Comparison of ENCODE assay signal across 29 cellular contexts in the genomic region with DNA sequence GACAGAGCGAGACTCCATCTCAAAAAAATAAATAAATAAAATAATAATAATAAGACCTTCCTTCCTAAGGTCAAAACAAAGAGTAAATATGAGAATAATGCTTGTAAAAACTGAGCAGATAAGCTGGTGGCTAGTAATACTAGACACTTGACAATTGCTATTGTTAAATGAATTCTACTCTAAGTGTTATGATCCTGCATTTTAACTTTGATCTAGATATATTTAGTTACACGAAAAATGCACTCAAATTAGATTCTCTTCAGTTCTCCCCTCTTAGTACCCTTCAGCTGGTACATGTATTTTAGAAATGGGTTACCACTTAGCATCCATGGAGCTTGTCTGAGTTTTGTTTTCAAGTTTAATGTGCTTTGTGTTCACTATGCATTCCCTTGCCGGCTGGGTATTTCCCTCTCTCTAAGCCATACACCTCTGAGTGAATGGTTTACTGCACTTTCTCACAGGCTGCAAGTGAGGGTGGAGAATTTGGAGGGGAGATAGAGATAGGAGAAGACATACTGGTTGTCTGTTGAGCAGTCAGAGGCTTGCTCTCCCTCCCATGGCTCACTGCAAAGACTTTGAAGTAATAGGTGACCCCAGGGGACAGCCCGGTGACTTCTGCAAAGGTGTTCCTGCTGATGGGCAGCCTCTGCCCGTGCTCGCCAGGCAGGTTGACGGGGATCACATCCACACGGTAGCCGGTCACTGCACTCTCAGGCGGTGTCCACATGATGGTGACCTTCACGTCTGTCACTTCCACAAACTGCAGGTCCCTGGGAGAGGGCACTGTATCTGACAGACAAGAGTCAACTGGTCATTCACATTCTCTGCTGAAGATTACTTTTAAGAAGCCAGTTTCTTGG. TPM values are rescaled to one million over a fixed set of nuclear protein-coding genes. Genes with fewer than 3 reads are reported as not detected.
A peak's percentile ranks its signal among the peaks of the same experiment; 100 is the strongest.
DNase-seq lines count a peak whose midpoint lies in the region; ATAC-seq and TF ChIP-seq lines count a peak whose summit lies in the region.
"Had no signal": no experiment of that assay in that cellular context is flagged by ENCODE, and none has a peak within 500 bp of the region (broad histone marks: within the 10 kb centered on the region; RNA-seq: fewer than 3 reads in every experiment).

No MANE protein-coding gene starts in this region.

- no peak for TF ChIP-seq RAD21 in IMR-90 (IDR thresholded peaks at IDR 0.05; ENCODE audit: low read length)

- no peak overlapping the region for H3K4me2 ChIP-seq in IMR-90 (ENCODE audit: low read depth, low read length)
- H3K4me2 ChIP-seq in mesenchymal stem cell (ENCODE audit: low read length, poor library complexity, severe bottlenecking), result no peak overlapping the region
- H3K4me2 ChIP-seq: A549, hepatocyte had no signal

- H3K23ac ChIP-seq in IMR-90 (ENCODE audit: low read depth, low read length) (peak overlapping the region; percentile 0; the same call in 1 of the 2 replicates), mesenchymal stem cell (ENCODE audit: low read length in 2 of 2) (no peak overlapping the region)

- peaks cover 56% of the 10 kb centered on the region for H3K36me3 Mint-ChIP-seq in endothelial cell (ENCODE audit: low read depth, unreplicated experiment)
- H3K36me3 Mint-ChIP-seq: activated naive CD8-positive, alpha-beta T cell treated with anti-CD3 and anti-CD28 coated beads for 36 hours; CD8-positive, alpha-beta T cell; natural killer cell treated with Interleukin-12 subunit alpha and Interleukin-12 subunit beta and Interleukin-15 and Interleukin-18, amount 100 ng/mL, for 72 hours had no signal

- DNase-seq in AG04450 (ENCODE audit: low read depth, low spot score), result no peak
- DNase-seq in IMR-90, result no peak
- no peak for DNase-seq in endothelial cell (ENCODE audit: low spot score)
- no peak for DNase-seq in mesenchymal stem cell
- DNase-seq in activated CD8-positive, alpha-beta memory T cell treated with anti-CD3 and anti-CD28 coated beads for 24 hours, result no peak
- DNase-seq in activated CD8-positive, alpha-beta memory T cell treated with anti-CD3 and anti-CD28 coated beads, Interleukin-2, amount 50 U/mL, for 4 hours, result no peak
- DNase-seq: activated CD4-positive, alpha-beta T cell treated with anti-CD3 and anti-CD28 coated beads for 4 hours; activated gamma-delta T cell; activated naive CD8-positive, alpha-beta T cell treated with anti-CD3 and anti-CD28 coated beads for 36 hours; activated T-cell treated with anti-CD3 and anti-CD28 coated beads, Interleukin-2, amount 50 U/mL, for 24 hours; aorta; BE2C; CD8-positive, alpha-beta T cell; central memory CD4-positive, alpha-beta T cell; esophagus squamous epithelium; NCI-H1092; NCI-H1694; NCI-H510A; occipital lobe; stimulated activated naive CD4-positive, alpha-beta T cell treated with Interleukin-2 at 50 U/mL for 16 hours; T1000 had no signal

- H3K4ac ChIP-seq in IMR-90 (ENCODE audit: low read depth, low read length) (no peak overlapping the region), mesenchymal stem cell (ENCODE audit: low read depth in 1 of 2, low read length in 2 of 2) (no peak overlapping the region)

- WGBS in IMR-90 (ENCODE audit: extremely low coverage in 2 of 2, insufficient read length in 1 of 2), 2 experiments, result 95% methylated on average over 8 of the region's 11 CpGs; no CpG with 5 or more reads in 1 of the 2 experiments
- WGBS in mesenchymal stem cell, result 97% methylated on average over 9 of the region's 11 CpGs

- no peak overlapping the region for H3K9ac ChIP-seq in IMR-90 (ENCODE audit: low read depth, low read length)
- H3K9ac ChIP-seq in mesenchymal stem cell (ENCODE audit: low read length), result peak overlapping the region; percentile 70

- no peak overlapping the region for H2BK20ac ChIP-seq in IMR-90 (ENCODE audit: low read depth, low read length)

- TF ChIP-seq POLR2A in IMR-90 (IDR thresholded peaks at IDR 0.05; ENCODE audit: low read depth, low read length), result no peak

- ATAC-seq in IMR-90 (ENCODE audit: low read depth) (no peak), HG02678 (IDR thresholded peaks at IDR 0.05; ENCODE audit: unreplicated experiment) (no peak), HG02852 (IDR thresholded peaks at IDR 0.05; ENCODE audit: unreplicated experiment) (no peak)
- ATAC-seq: A549; CD8-positive, alpha-beta T cell; natural killer cell treated with Interleukin-12 subunit alpha and Interleukin-12 subunit beta and Interleukin-15 and Interleukin-18, amount 100 ng/mL, for 72 hours had no signal

- no peak overlapping the region for H4K91ac ChIP-seq in IMR-90 (ENCODE audit: insufficient read depth, low read depth, low read length)
- H4K91ac ChIP-seq in mesenchymal stem cell (ENCODE audit: low read length), result no peak overlapping the region

- H2BK120ac ChIP-seq in IMR-90 (ENCODE audit: low read depth, low read length) (no peak overlapping the region), mesenchymal stem cell (ENCODE audit: low read depth, low read length) (no peak overlapping the region)

- TSS peak; percentile 91 for BruUV-seq in IMR-90 (replicated peaks; lab: Mats Ljungman, UMichigan)

- H3K4me3 ChIP-seq in AG04450 (ENCODE audit: low read depth, low read length) (no peak overlapping the region), IMR-90 (ENCODE audit: insufficient read depth, low read depth, low read length) (no peak overlapping the region), mesenchymal stem cell (ENCODE audit: insufficient read depth in 1 of 2, low read depth in 1 of 2, low read length in 2 of 2) (no peak overlapping the region)
- H3K4me3 ChIP-seq: A549, esophagus squamous epithelium, hepatocyte, SJSA1 had no signal

- H3K79me1 ChIP-seq in IMR-90 (ENCODE audit: low read depth in 1 of 2, low read length in 2 of 2), result peaks cover 35 to 62% of the 10 kb centered on the region in 2 experiments
- peaks cover 2% of the 10 kb centered on the region for H3K79me1 ChIP-seq in mesenchymal stem cell (replicated peaks; ENCODE audit: low read length, poor library complexity, severe bottlenecking)

- H3K14ac ChIP-seq in IMR-90 (replicated peaks; ENCODE audit: low read depth, low read length), result no peak overlapping the region; the same call in 1 of the 2 replicates
- peak overlapping the region in 1 of 2 experiments; percentile 82 for H3K14ac ChIP-seq in mesenchymal stem cell (ENCODE audit: low read length in 2 of 2)

- peak overlapping the region; percentile 44 for H3K4me3 Mint-ChIP-seq in endothelial cell (ENCODE audit: unreplicated experiment)
- H3K4me3 Mint-ChIP-seq: activated naive CD8-positive, alpha-beta T cell treated with anti-CD3 and anti-CD28 coated beads for 36 hours; activated T-cell treated with anti-CD3 and anti-CD28 coated beads, Interleukin-2, amount 50 U/mL, for 24 hours; CD8-positive, alpha-beta T cell; dendritic cell treated with granulocyte-macrophage colony-stimulating factor and Interleukin-4, amounts not matched to agents 40 ng/mL and 50 ng/mL, for 4 days; natural killer cell treated with Interleukin-12 subunit alpha and Interleukin-12 subunit beta and Interleukin-15 and Interleukin-18, amount 100 ng/mL, for 72 hours had no signal

- H3K9me1 ChIP-seq in IMR-90 (ENCODE audit: insufficient read depth, low read length), result peaks cover 21% of the 10 kb centered on the region

- no peaks in the 10 kb centered on the region for H3K9me3 Mint-ChIP-seq in endothelial cell (ENCODE audit: unreplicated experiment)
- H3K9me3 Mint-ChIP-seq: CD8-positive, alpha-beta T cell; dendritic cell treated with granulocyte-macrophage colony-stimulating factor and Interleukin-4, amounts not matched to agents 40 ng/mL and 50 ng/mL, for 4 days; natural killer cell treated with Interleukin-12 subunit alpha and Interleukin-12 subunit beta and Interleukin-15 and Interleukin-18, amount 100 ng/mL, for 72 hours had no signal

- POLR2A ChIA-PET in AG04450 (lab: Yijun Ruan, JAX) (no interaction called here), IMR-90 (lab: Charles Lee; ENCODE audit: unreplicated experiment) (no interaction called here)

- no peaks in the 10 kb centered on the region for H3K27me3 Mint-ChIP-seq in endothelial cell (ENCODE audit: unreplicated experiment)

- H3K56ac ChIP-seq in IMR-90 (ENCODE audit: extremely low read depth, insufficient read depth, low read length), result no peak overlapping the region

- H3K9me3 ChIP-seq in AG04450 (ENCODE audit: control insufficient read depth, insufficient read depth, low read length), result no peaks in the 10 kb centered on the region
- H3K9me3 ChIP-seq in IMR-90 (ENCODE audit: control insufficient read depth, insufficient read depth, low read length), result no peaks in the 10 kb centered on the region
- no peaks in the 10 kb centered on the region for H3K9me3 ChIP-seq in mesenchymal stem cell (ENCODE audit: control insufficient read depth, low read length)
- H3K9me3 ChIP-seq: A549, BE2C, esophagus squamous epithelium, SJSA1 had no signal

- no peak overlapping the region for H3K27ac Mint-ChIP-seq in endothelial cell (ENCODE audit: unreplicated experiment)
- H3K27ac Mint-ChIP-seq: activated naive CD8-positive, alpha-beta T cell treated with anti-CD3 and anti-CD28 coated beads for 36 hours; activated T-cell treated with anti-CD3 and anti-CD28 coated beads, Interleukin-2, amount 50 U/mL, for 24 hours; CD8-positive, alpha-beta T cell; dendritic cell treated with granulocyte-macrophage colony-stimulating factor and Interleukin-4, amounts not matched to agents 40 ng/mL and 50 ng/mL, for 4 days; natural killer cell treated with Interleukin-12 subunit alpha and Interleukin-12 subunit beta and Interleukin-15 and Interleukin-18, amount 100 ng/mL, for 72 hours had no signal

- peak overlapping the region; percentile 52; the same call in 1 of the 2 replicates for H2AK5ac ChIP-seq in IMR-90 (ENCODE audit: low read depth, low read length)
- H2AK5ac ChIP-seq in mesenchymal stem cell (ENCODE audit: low read length, severe bottlenecking), result no peak overlapping the region

- H2BK15ac ChIP-seq in IMR-90 (ENCODE audit: low read depth, low read length) (no peak overlapping the region), mesenchymal stem cell (ENCODE audit: low read depth, poor library complexity, severe bottlenecking) (no peak overlapping the region)

- peaks cover 23% of the 10 kb centered on the region for H4K20me1 ChIP-seq in IMR-90 (ENCODE audit: insufficient read depth, low read length)

- H2AFZ ChIP-seq in IMR-90 (replicated peaks; ENCODE audit: low read length, poor library complexity), result no peak overlapping the region
- H2AFZ ChIP-seq in mesenchymal stem cell (ENCODE audit: low read depth, low read length), result no peak overlapping the region
- H2AFZ ChIP-seq: hepatocyte had no signal

- dilution Hi-C loops in IMR-90 (cut with HindIII; ENCODE audit: low sequenced_read_pairs, unreplicated experiment), result no loop called here

- H2BK5ac ChIP-seq in IMR-90 (ENCODE audit: low read depth, low read length, poor library complexity, severe bottlenecking) (peak overlapping the region; percentile 53), mesenchymal stem cell (ENCODE audit: low read depth, low read length, poor library complexity, severe bottlenecking) (peak overlapping the region; percentile 9)

- H4K8ac ChIP-seq in IMR-90 (ENCODE audit: low read depth in 2 of 2, low read length in 2 of 2) (no peak overlapping the region), mesenchymal stem cell (ENCODE audit: low read length) (no peak overlapping the region)

- H3K36me3 ChIP-seq in IMR-90 (ENCODE audit: control insufficient read depth, insufficient read depth, low read length), result peaks cover 59% of the 10 kb centered on the region
- H3K36me3 ChIP-seq in mesenchymal stem cell (ENCODE audit: control insufficient read depth in 1 of 2, insufficient read depth in 2 of 2, low read depth in 1 of 2, low read length in 2 of 2), result peaks cover 34 to 99% of the 10 kb centered on the region in 2 experiments
- H3K36me3 ChIP-seq: BE2C had no signal

- H3K4me1 ChIP-seq in IMR-90 (ENCODE audit: control insufficient read depth, insufficient read depth, low read length) (peaks cover 20% of the 10 kb centered on the region), mesenchymal stem cell (ENCODE audit: control insufficient read depth, insufficient read depth, low read depth, low read length) (peaks cover 17% of the 10 kb centered on the region)
- H3K4me1 ChIP-seq: BE2C had no signal

- CTCF ChIA-PET in AG04450 (lab: Charles Lee), result interaction anchor here (1.8 kb wide), 1 partner anchor 513 kb away, joined by 4 read pairs; no protein-coding TSS in a partner anchor
- CTCF ChIA-PET in IMR-90 (lab: Yijun Ruan, JAX), result no interaction called here

- H3K27ac ChIP-seq in AG04450 (ENCODE audit: low read depth, low read length), result peak overlapping the region; percentile 39
- peak overlapping the region; percentile 28; the same call in 1 of the 2 replicates for H3K27ac ChIP-seq in IMR-90 (ENCODE audit: insufficient read depth, low read length)
- H3K27ac ChIP-seq in mesenchymal stem cell (ENCODE audit: low read length, poor library complexity, severe bottlenecking), result peak overlapping the region; percentile 31
- H3K27ac ChIP-seq: hepatocyte, SJSA1, VCaP had no signal

- in situ Hi-C loops in IMR-90 (cut with MboI; ENCODE audit: low sequenced_read_pairs), result no loop called here

- peak overlapping the region in 1 of 2 experiments; percentile 54 for H2BK12ac ChIP-seq in mesenchymal stem cell (ENCODE audit: low read length in 2 of 2)

- no peaks in the 10 kb centered on the region for H3K4me1 Mint-ChIP-seq in endothelial cell (ENCODE audit: unreplicated experiment)

- H3K27me3 ChIP-seq in AG04450 (ENCODE audit: control insufficient read depth, insufficient read depth, low read length), result no peaks in the 10 kb centered on the region
- H3K27me3 ChIP-seq in IMR-90 (ENCODE audit: control insufficient read depth, insufficient read depth, low read length), result no peaks in the 10 kb centered on the region
- H3K27me3 ChIP-seq in mesenchymal stem cell (ENCODE audit: control insufficient read depth in 1 of 2, insufficient read depth in 1 of 2, low read length in 2 of 2), result no peaks in the 10 kb centered on the region
- H3K27me3 ChIP-seq: BE2C, esophagus squamous epithelium, hepatocyte, SJSA1 had no signal

- TF ChIP-seq CTCF in AG04450 (IDR thresholded peaks at IDR 0.05; ENCODE audit: low read depth, low read length) (no peak), IMR-90 (conservative IDR thresholded peaks at IDR 0.05; ENCODE audit: low read depth, low read length) (no peak), endothelial cell (IDR thresholded peaks at IDR 0.05; ENCODE audit: unreplicated experiment) (no peak)

- H4K5ac ChIP-seq in IMR-90 (ENCODE audit: low read depth, low read length), result no peak overlapping the region

- H3K18ac ChIP-seq in IMR-90 (ENCODE audit: low read depth, low read length) (no peak overlapping the region), mesenchymal stem cell (ENCODE audit: low read depth in 1 of 2, low read length in 2 of 2) (peak overlapping the region in 1 of 2 experiments; percentile 85)

- intact Hi-C loops in IMR-90 (cut with micrococcal nuclease), result no loop called here

- H2AK9ac ChIP-seq in IMR-90 (replicated peaks; ENCODE audit: low read depth, low read length, poor library complexity), result no peak overlapping the region

RNA-seq across cellular contexts. Expression of a gene that starts 29.9 kb away (rescaled TPM):
- 6,646 and 8,374 TPM in 2 replicates for polyA plus RNA-seq in AG04450 (2011; rRNA removed)
- 8,900 and 10,922 TPM in 2 replicates for polyA minus RNA-seq in AG04450 (2011; rRNA and poly(A)+ RNA removed)
- total RNA-seq in IMR-90 (2012; rRNA removed), result 7,693 and 8,243 TPM in 2 replicates
- 11,046 and 13,004 TPM in 2 replicates for polyA plus RNA-seq in IMR-90 (2012; rRNA removed)
- 4,918 and 6,925 TPM in 2 replicates for polyA plus RNA-seq in IMR-90 (2012; cell fraction: cytosol; rRNA removed)
- 23,704 and 31,508 TPM in 2 replicates for polyA plus RNA-seq in IMR-90 (2012; cell fraction: nucleus; rRNA removed; ENCODE audit: low replicate concordance)
- 1,159 TPM for total RNA-seq in endothelial cell (ENCODE audit: unreplicated experiment)
- 1,493 TPM for polyA plus RNA-seq in mesenchymal stem cell (2013, experiment 1 of 2)
- 1,327 TPM for polyA plus RNA-seq in mesenchymal stem cell (2013, experiment 2 of 2)
- total RNA-seq: CD8-positive, alpha-beta T cell had no signal
